Comparison of ENCODE assay signal across 15 cellular contexts in genomic region chr7:105131890-105132289, GRCh38.
DNase-seq lines count a peak whose midpoint lies in the region; TF ChIP-seq lines count a peak whose summit lies in the region.
"Had no signal": no experiment of that assay in that cellular context is flagged by ENCODE, and none has a peak within 500 bp of the region (broad histone marks: within the 10 kb centered on the region; RNA-seq: fewer than 3 reads in every experiment).

No MANE protein-coding gene starts in this region.

- no peak for TF ChIP-seq POLR2A in erythroblast (IDR thresholded peaks at IDR 0.05; ENCODE audit: low read length)

- H3K27ac ChIP-seq in caudate nucleus (ENCODE audit: low read depth, low read length) = peak overlapping the region; percentile 69
- H3K27ac ChIP-seq: foreskin keratinocyte, lower lobe of right lung, thyroid gland had no signal

- DNase-seq in stimulated activated naive CD4-positive, alpha-beta T cell treated with Interleukin-2 at 50 U/mL for 16 hours (lab: John Stamatoyannopoulos, UW) = peak; percentile 18
- DNase-seq in stimulated activated naive CD4-positive, alpha-beta T cell (lab: John Stamatoyannopoulos, UW) = no peak
- peak in 39 of 61 donors; percentile 15 to 90 (median 41) for DNase-seq in caudate nucleus (lab: John Stamatoyannopoulos, UW)
- DNase-seq in mucosa of gallbladder (ENCODE audit: low spot score) = peak; percentile 53
- peak; percentile 68 for DNase-seq in superior temporal gyrus (ENCODE audit: extremely low spot score)
- no peak for DNase-seq in activated effector memory CD4-positive, alpha-beta T cell treated with Interleukin-2 at 50 U/mL for 16 hours
- no peak for DNase-seq in erythroblast (lab: John Stamatoyannopoulos, UW)
- DNase-seq in HK-2 (ENCODE audit: unreplicated experiment) = no peak
- DNase-seq: activated T-cell treated with anti-CD3 and anti-CD28 coated beads, Interleukin-2, amount 50 U/mL, for 4 hours; central memory CD4-positive, alpha-beta T cell; lower lobe of right lung; naive thymus-derived CD8-positive, alpha-beta T cell; NCI-H1092 treated with DMSO at 0.1 percent for 48 hours; thyroid gland had no signal

Comparison
In these comparisons a context has a peak if more than half of its experiments do, and no peak if none do; other contexts are left out.
1. DNase-seq: peak in stimulated activated naive CD4-positive, alpha-beta T cell treated with Interleukin-2 at 50 U/mL for 16 hours (single experiment), caudate nucleus (39 of 61), mucosa of gallbladder (single experiment) and superior temporal gyrus (single experiment); none in stimulated activated naive CD4-positive, alpha-beta T cell (0 of 6), activated effector memory CD4-positive, alpha-beta T cell treated with Interleukin-2 at 50 U/mL for 16 hours (single experiment), erythroblast (0 of 2) and HK-2 (single experiment).